In the genomic region with DNA sequence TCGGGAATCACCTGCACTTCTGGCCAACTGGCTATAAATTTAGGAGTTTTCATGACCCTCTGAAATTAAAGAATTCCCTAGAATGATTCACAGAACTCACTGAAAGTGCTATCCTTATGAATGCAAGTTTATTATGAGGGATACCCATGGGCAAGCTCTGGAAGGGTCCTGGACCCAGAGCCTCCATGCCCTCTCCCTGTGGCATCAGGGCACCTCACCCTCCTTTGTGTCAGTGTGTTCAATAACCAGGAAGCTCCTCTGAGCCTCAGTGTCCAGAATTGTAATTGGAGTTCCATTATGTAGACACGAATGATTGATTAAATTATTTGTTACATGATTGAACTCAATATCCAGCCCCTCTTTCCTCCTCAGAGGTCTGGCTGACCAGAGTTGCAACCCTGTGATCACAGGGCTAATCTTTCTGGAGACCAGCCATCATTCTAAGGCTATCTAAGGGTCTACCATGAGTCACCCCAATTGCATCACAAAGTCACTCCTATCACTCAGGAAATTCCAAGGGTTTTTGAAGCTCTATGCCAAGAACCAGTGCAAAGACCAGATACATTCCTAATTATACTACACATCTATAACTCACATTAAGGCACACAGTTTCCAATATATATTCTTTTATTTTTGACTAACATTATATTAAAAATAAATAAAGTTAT, we compare ENCODE assay signal across 13 cellular contexts. TPM values are rescaled to one million over a fixed set of nuclear protein-coding genes. Genes with fewer than 3 reads are reported as not detected.
DNase-seq lines count a peak whose midpoint lies in the region; ATAC-seq, FAIRE-seq and TF ChIP-seq lines count a peak whose summit lies in the region.
"Had no signal": no experiment of that assay in that cellular context is flagged by ENCODE, and none has a peak within 500 bp of the region (broad histone marks: within the 10 kb centered on the region; RNA-seq: fewer than 3 reads in every experiment).

No MANE protein-coding gene starts in this region.

- TF ChIP-seq POLR2A in K562 (conservative IDR thresholded peaks at IDR 0.05) (no peak), stomach (IDR thresholded peaks at IDR 0.05) (no peak)

- no peak overlapping the region for H3K9ac ChIP-seq in K562 (ENCODE audit: insufficient read depth in 1 of 2, low read depth in 2 of 2, low read length in 2 of 2)

- no peak overlapping the region for H3K4me2 ChIP-seq in K562 (ENCODE audit: insufficient read depth, low read length)

- no TSS peak for BruUV-seq in K562 (replicated peaks; lab: Mats Ljungman, UMichigan)

- H3K9me3 ChIP-seq in K562 (replicated peaks; ENCODE audit: control insufficient read depth, insufficient read depth, low read depth, low read length) (no peaks in the 10 kb centered on the region), stomach (no peaks in the 10 kb centered on the region)
- H3K9me3 ChIP-seq: vagina had no signal

- no peaks in the 10 kb centered on the region for H4K20me1 ChIP-seq in K562 (replicated peaks; ENCODE audit: control insufficient read depth, insufficient read depth, low read length)

- in situ Hi-C loops in K562 (cut with MboI), result no loop called here

- H3K4me1 ChIP-seq in K562 (replicated peaks in 1 of 2; ENCODE audit: control insufficient read depth in 2 of 2, insufficient read depth in 2 of 2, low read length in 2 of 2) (peaks cover 0 to 3% of the 10 kb centered on the region in 2 experiments; a peak in 2 of 5 replicates), stomach (peaks cover 26 to 79% (median 43%) of the 10 kb centered on the region in 4 donors)
- H3K4me1 ChIP-seq: vagina had no signal

- no peaks in the 10 kb centered on the region for H3K79me2 ChIP-seq in K562 (ENCODE audit: control insufficient read depth, insufficient read depth, low read length)

- no peaks in the 10 kb centered on the region for H3K9me1 ChIP-seq in K562 (ENCODE audit: control insufficient read depth, insufficient read depth, low read length)

- TF ChIP-seq RAD21 in K562 (CRISPR knock-in tag; conservative IDR thresholded peaks at IDR 0.05 in 1 of 2, IDR thresholded peaks at IDR 0.05 in 1 of 2), result no peak

- H2AFZ ChIP-seq in K562 (ENCODE audit: low read depth, low read length), result no peak overlapping the region

- 0 out of 2 replicates have a peak, but pooled peaks have one; percentile 6 for TF ChIP-seq EP300 in K562 (IDR thresholded peaks at IDR 0.05; ENCODE audit: low read length)
- TF ChIP-seq EP300 in stomach (IDR thresholded peaks at IDR 0.05), result no peak

- POLR2A ChIA-PET in K562 (lab: Yijun Ruan, JAX), result interaction anchor here (0.6 to 1.3 kb wide), 2 partner anchors 8 to 1142 kb away, joined by 3 read pairs; partner anchors contain the start of gene ANXA3

- no peak for FAIRE-seq in K562 (lab: Jason Lieb, UNC)

- CTCF ChIA-PET in K562 (lab: Yijun Ruan, JAX; ENCODE audit: low intra/inter-chr PET ratio), result no interaction called here

- DNase-seq in HS-5 (ENCODE audit: low read depth) (peak; percentile 93), K562 (ENCODE audit: extremely low read depth in 1 of 4, low spot score in 3 of 4) (peak in 1 of 4 experiments; percentile 31), iris pigment epithelial cell (ENCODE audit: low read depth) (peak; percentile 95), stomach (no peak), DMS153 (lab: John Stamatoyannopoulos, UW) (no peak), NCI-H446 treated with DMSO at 0.1 percent for 48 hours (lab: John Stamatoyannopoulos, UW) (no peak), Ammon's horn (ENCODE audit: low spot score) (no peak)
- DNase-seq: activated CD8-positive, alpha-beta memory T cell treated with anti-CD3 and anti-CD28 coated beads, Interleukin-2, amount 50 U/mL, for 4 hours; NCI-H1417 treated with DMSO at 0.1 percent for 48 hours; stimulated activated CD4-positive, alpha-beta T cell treated with anti-CD3 and anti-CD28 coated beads, Interleukin-4, amount 100 ng/mL, for 24 hours had no signal

- H3K4me3 ChIP-seq in K562 (no peak overlapping the region), stomach (no peak overlapping the region)
- H3K4me3 ChIP-seq: SK-N-MC, vagina had no signal

- H3K36me3 ChIP-seq in K562 (ENCODE audit: control insufficient read depth, insufficient read depth, low read length) (no peaks in the 10 kb centered on the region), stomach (no peaks in the 10 kb centered on the region)
- H3K36me3 ChIP-seq: vagina had no signal

- no peak overlapping the region for H3K27ac ChIP-seq in K562 (ENCODE audit: extremely low read depth, low read depth, low read length)
- H3K27ac ChIP-seq in stomach, result peak overlapping the region; percentile 65 to 84 (median 73)
- H3K27ac ChIP-seq: SK-N-MC, vagina had no signal

- intact Hi-C loops in K562 (cut with micrococcal nuclease) (no loop called here), stomach (cut with DNase I; ENCODE audit: low total_unique reads) (no loop called here)

- 3% methylated on average over 2 of the region's 2 CpGs for WGBS in K562 (ENCODE audit: insufficient coverage, low coverage, missing lambda C conversion rate)
- WGBS in stomach, 5 donors, result 55 to 75% (median 64%) methylated on average over 2 of the region's 2 CpGs

- no peaks in the 10 kb centered on the region for H3K27me3 ChIP-seq in K562 (ENCODE audit: control insufficient read depth in 2 of 2, insufficient read depth in 2 of 2, low read length in 2 of 2)
- H3K27me3 ChIP-seq in stomach, result no peaks in the 10 kb centered on the region
- H3K27me3 ChIP-seq: vagina had no signal

- no peak for TF ChIP-seq CTCF in K562 (IDR thresholded peaks at IDR 0.05 in 2 of 3, conservative IDR thresholded peaks at IDR 0.05 in 1 of 3; ENCODE audit: insufficient read depth in 2 of 3, low read depth in 1 of 3, low read length in 3 of 3)
- no peak for TF ChIP-seq CTCF in stomach (IDR thresholded peaks at IDR 0.05)

- ATAC-seq in K562 (0 out of 3 replicates have a peak, but pooled peaks have one; percentile 36), GM21360 (IDR thresholded peaks at IDR 0.05; ENCODE audit: unreplicated experiment) (no peak)

TF ChIP-seq in K562, 482 proteins besides CTCF, POLR2A, EP300 and RAD21 (continues in another document):
- TF ChIP-seq ESRRB (CRISPR knock-in tag; IDR thresholded peaks at IDR 0.05; ENCODE audit: borderline replicate concordance) (no peak), NR1H2 (CRISPR knock-in tag; IDR thresholded peaks at IDR 0.05) (no peak), DPF2 (IDR thresholded peaks at IDR 0.05) (0 out of 2 replicates have a peak, but pooled peaks have one; percentile 40), CEBPG (CRISPR knock-in tag; IDR thresholded peaks at IDR 0.05) (peak; percentile 63), CEBPG (tag; conservative IDR thresholded peaks at IDR 0.05 in 1 of 2, IDR thresholded peaks at IDR 0.05 in 1 of 2) (peak; percentile 55 to 83; a peak in 3 of 4 replicates), TEAD4 (IDR thresholded peaks at IDR 0.05; ENCODE audit: low read length) (peak; percentile 33; the same call in 1 of the 2 replicates), TEAD4 (CRISPR knock-in tag; IDR thresholded peaks at IDR 0.05; ENCODE audit: borderline replicate concordance) (no peak), JUND (IDR thresholded peaks at IDR 0.05; ENCODE audit: borderline replicate concordance, low read depth, low read length) (peak; percentile 95), JUND (tag; IDR thresholded peaks at IDR 0.05; ENCODE audit: borderline replicate concordance, low read depth, low read length) (peak; percentile 80; the same call in 2 of the 3 replicates), NFRKB (IDR thresholded peaks at IDR 0.05; ENCODE audit: low read depth) (no peak), FOS (IDR thresholded peaks at IDR 0.05; ENCODE audit: extremely low read depth, insufficient read length) (peak; percentile 26), KAT2B (IDR thresholded peaks at IDR 0.05; ENCODE audit: low read depth, low read length) (no peak), FOSL1 (tag; conservative IDR thresholded peaks at IDR 0.05) (peak; percentile 93), ETS2 (tag; IDR thresholded peaks at IDR 0.05; ENCODE audit: borderline replicate concordance, poor library complexity, severe bottlenecking) (no peak), NR2C2 (CRISPR knock-in tag; IDR thresholded peaks at IDR 0.05) (no peak), NR2C2 (tag; IDR thresholded peaks at IDR 0.05) (no peak)

RNA-seq across cellular contexts. Expression of gene ANXA3, which starts 8.9 kb away (rescaled TPM):
- total RNA-seq in K562 (2011; cell fraction: chromatin; rRNA removed; ENCODE audit: low replicate concordance), result 3.0 and 4.6 TPM in 2 replicates
- 2.2 and 3.7 TPM in 2 replicates for total RNA-seq in K562 (2011; cell fraction: nucleolus; rRNA removed)
- 1.5 and 3.9 TPM in 2 replicates for total RNA-seq in K562 (2011; cell fraction: nucleoplasm; rRNA removed)
- total RNA-seq in K562 (2014; rRNA removed), result 6.3 and 7.1 TPM in 2 replicates
- total RNA-seq in K562 (2014; rRNA removed; fragmentation: Illumina TruSeq; extraction: Trizol), result 6.7 and 10.0 TPM in 2 replicates
- total RNA-seq in K562 (2015; rRNA removed; fragmentation: Illumina TruSeq; extraction: Trizol), result 9.0 and 9.8 TPM in 2 replicates
- 5.1 and 6.4 TPM in 2 replicates for total RNA-seq in K562 (2021)
- polyA plus RNA-seq in K562 (2011; rRNA removed), result 12.2 and 13.1 TPM in 2 replicates
- polyA plus RNA-seq in K562 (2011; cell fraction: cytosol; rRNA removed), result 4.5 and 9.9 TPM in 2 replicates
- polyA plus RNA-seq in K562 (2011; cell fraction: nucleus; rRNA removed), result 10.2 and 18.4 TPM in 2 replicates
- 5.7 and 65.1 TPM in 2 replicates for polyA plus RNA-seq in K562 (2012)
- polyA plus RNA-seq in K562 (2014; fragmentation: Illumina TruSeq; extraction: Trizol), result 8.0 and 10.1 TPM in 2 replicates
- polyA plus RNA-seq in K562 (2014; fragmentation: Nextera tagmentation; extraction: Ambion mirVana), result 10 to 100 TPM; 14.7 to 15.5 TPM
- 6.0 and 10.4 TPM in 2 replicates for polyA plus RNA-seq in K562 (2014; rRNA removed)
- 9.1 and 12.6 TPM in 2 replicates for polyA minus RNA-seq in K562 (2011; rRNA and poly(A)+ RNA removed)
- polyA minus RNA-seq in K562 (2011; cell fraction: cytosol; rRNA and poly(A)+ RNA removed), result 3.7 and 12.7 TPM in 2 replicates
- polyA minus RNA-seq in K562 (2011; cell fraction: nucleus; rRNA and poly(A)+ RNA removed), result 4.8 and 10.7 TPM in 2 replicates
- total RNA-seq in stomach, result 100 to 1,000 TPM in 4 of 5 donors, 10 to 100 TPM in 1; 26.1 to 235 (median 156) TPM
- polyA plus RNA-seq in stomach, result 100 to 1,000 TPM in 2 of 3 donors, 10 to 100 TPM in 1; 90.0 to 184 (median 145) TPM

Comparison
In these comparisons a context has a peak if more than half of its experiments do, and no peak if none do; other contexts are left out.
1. DNase-seq: peak in HS-5 (single experiment) and iris pigment epithelial cell (single experiment); none in stomach (single experiment), DMS153 (single experiment), NCI-H446 treated with DMSO at 0.1 percent for 48 hours (single experiment) and Ammon's horn (single experiment).